9 cellular contexts compared by ENCODE assay signal in genomic region chr4:56728512-56728911, GRCh38. TPM values are rescaled to one million over a fixed set of nuclear protein-coding genes. Genes with fewer than 3 reads are reported as not detected.
DNase-seq lines count a peak whose midpoint lies in the region; ATAC-seq and TF ChIP-seq lines count a peak whose summit lies in the region.
"Had no signal": no experiment of that assay in that cellular context is flagged by ENCODE, and none has a peak within 500 bp of the region (broad histone marks: within the 10 kb centered on the region; RNA-seq: fewer than 3 reads in every experiment).

No MANE protein-coding gene starts in this region.

- intact Hi-C loops in sigmoid colon (cut with DNase I) = loop anchor here (1.0 to 2.0 kb wide), 3 partner anchors 28 to 70 kb away; no protein-coding TSS in a partner anchor
- intact Hi-C loops in activated CD4-positive, alpha-beta T cell treated with anti-CD3 and anti-CD28 coated beads, Interleukin-2, amount 10 ng/mL, durations not matched to agents 24 days and 14 days (cut with micrococcal nuclease) = no loop called here

- DNase-seq in GM04503 (ENCODE audit: low read depth) (peak; percentile 44), NCI-H510A treated with DMSO at 0.1 percent for 48 hours (lab: John Stamatoyannopoulos, UW) (peak; percentile 90), fibroblast of gingiva (ENCODE audit: low read depth) (peak; percentile 80), sigmoid colon (peak; percentile 96)
- DNase-seq in activated CD4-positive, alpha-beta T cell treated with anti-CD3 and anti-CD28 coated beads, Interleukin-2, amount 10 ng/mL, durations not matched to agents 24 days and 14 days = no peak

- no peaks in the 10 kb centered on the region for H3K27me3 ChIP-seq in sigmoid colon

- H3K4me1 ChIP-seq in sigmoid colon = peaks cover 0 to 21% (median 12%) of the 10 kb centered on the region in 4 donors
- H3K4me1 ChIP-seq: parathyroid adenoma had no signal

- no peaks in the 10 kb centered on the region for H3K36me3 ChIP-seq in sigmoid colon

- peaks cover 2% of the 10 kb centered on the region for H3K36me3 Mint-ChIP-seq in activated CD4-positive, alpha-beta T cell treated with anti-CD3 and anti-CD28 coated beads, Interleukin-2, amount 10 ng/mL, durations not matched to agents 24 days and 14 days (ENCODE audit: low read depth)

- no peak for TF ChIP-seq POLR2A in sigmoid colon (IDR thresholded peaks at IDR 0.05)

- H3K27ac ChIP-seq in sigmoid colon = peak overlapping the region; percentile 63 to 79 (median 71)
- H3K27ac ChIP-seq: parathyroid adenoma had no signal

- peaks cover 4% of the 10 kb centered on the region for H3K4me1 Mint-ChIP-seq in activated CD4-positive, alpha-beta T cell treated with anti-CD3 and anti-CD28 coated beads, Interleukin-2, amount 10 ng/mL, durations not matched to agents 24 days and 14 days

- TF ChIP-seq EP300 in sigmoid colon (IDR thresholded peaks at IDR 0.05) = peak; percentile 90 to 99 (median 98)

- WGBS in sigmoid colon, 2 donors = 6 to 43% methylated on average over 4 of the region's 4 CpGs

- peaks cover 7% of the 10 kb centered on the region for H3K9me3 Mint-ChIP-seq in activated CD4-positive, alpha-beta T cell treated with anti-CD3 and anti-CD28 coated beads, Interleukin-2, amount 10 ng/mL, durations not matched to agents 24 days and 14 days

- H3K4me3 Mint-ChIP-seq in activated CD4-positive, alpha-beta T cell treated with anti-CD3 and anti-CD28 coated beads, Interleukin-2, amount 10 ng/mL, durations not matched to agents 24 days and 14 days = no peak overlapping the region

- ATAC-seq in GM19455 (IDR thresholded peaks at IDR 0.05; ENCODE audit: unreplicated experiment) = no peak
- no peak for ATAC-seq in GM18873 (IDR thresholded peaks at IDR 0.05; ENCODE audit: low FRiP score, unreplicated experiment)
- no peak for ATAC-seq in HG02759 (IDR thresholded peaks at IDR 0.05; ENCODE audit: unreplicated experiment)

- H3K4me3 ChIP-seq in sigmoid colon = no peak overlapping the region

- H3K27ac Mint-ChIP-seq in activated CD4-positive, alpha-beta T cell treated with anti-CD3 and anti-CD28 coated beads, Interleukin-2, amount 10 ng/mL, durations not matched to agents 24 days and 14 days = no peak overlapping the region

- H3K27me3 Mint-ChIP-seq in activated CD4-positive, alpha-beta T cell treated with anti-CD3 and anti-CD28 coated beads, Interleukin-2, amount 10 ng/mL, durations not matched to agents 24 days and 14 days = no peaks in the 10 kb centered on the region

- no peaks in the 10 kb centered on the region for H3K9me3 ChIP-seq in sigmoid colon

- TF ChIP-seq CTCF in sigmoid colon (IDR thresholded peaks at IDR 0.05) = no peak

RNA-seq across cellular contexts. Expression of gene HOPX, which starts 47.4 kb away (rescaled TPM):
- total RNA-seq in sigmoid colon = 10 to 100 TPM; 24.7 to 57.9 (median 47.1) TPM
- polyA plus RNA-seq in sigmoid colon = 1 to 10 TPM; 2.5 to 6.6 (median 6.4) TPM
- 86.3 and 88.5 TPM in 2 replicates for total RNA-seq in activated CD4-positive, alpha-beta T cell treated with anti-CD3 and anti-CD28 coated beads, Interleukin-2, amount 10 ng/mL, durations not matched to agents 24 days and 14 days
